Comparison of ENCODE assay signal across 8 cellular contexts in genomic region chr19:17512574-17512939, GRCh38. TPM values are rescaled to one million over a fixed set of nuclear protein-coding genes. Genes with fewer than 3 reads are reported as not detected.
DNase-seq lines count a peak whose midpoint lies in the region; ATAC-seq and TF ChIP-seq lines count a peak whose summit lies in the region.

No MANE protein-coding gene starts in this region.

- no peak for DNase-seq in activated CD8-positive, alpha-beta memory T cell treated with anti-CD3 and anti-CD28 coated beads, Interleukin-2, amount 10 ng/mL, durations not matched to agents 7 days and 5 days
- no peak for DNase-seq in activated CD8-positive, alpha-beta memory T cell treated with anti-CD3 and anti-CD28 coated beads, Interleukin-2, amount 50 U/mL, for 48 hours
- DNase-seq in activated naive CD8-positive, alpha-beta T cell treated with anti-CD3 and anti-CD28 coated beads for 36 hours, result no peak
- DNase-seq in thoracic aorta (ENCODE audit: low spot score), result no peak
- DNase-seq in KBM-7, result no peak
- DNase-seq in islet precursor cell, result no peak
- DNase-seq in cerebellar nuclear complex (lab: John Stamatoyannopoulos, UW), result no peak

- peak overlapping the region; percentile 96 for H3K27ac Mint-ChIP-seq in activated CD8-positive, alpha-beta memory T cell treated with anti-CD3 and anti-CD28 coated beads, Interleukin-2, amount 10 ng/mL, durations not matched to agents 7 days and 5 days
- H3K27ac Mint-ChIP-seq in activated naive CD8-positive, alpha-beta T cell treated with anti-CD3 and anti-CD28 coated beads for 36 hours, result peak overlapping the region; percentile 99

- CTCF ChIA-PET in activated CD8-positive, alpha-beta memory T cell treated with anti-CD3 and anti-CD28 coated beads, Interleukin-2, amount 10 ng/mL, durations not matched to agents 7 days and 5 days (lab: Charles Lee), result interaction anchor here (0.9 to 8.9 kb wide), 3 partner anchors 9 to 26 kb away, joined by 4 to 84 read pairs (median 4); no protein-coding TSS in a partner anchor

- H3K27me3 ChIP-seq in layer of hippocampus (ENCODE audit: control insufficient read depth, insufficient read depth, low read length), result no peaks in the 10 kb centered on the region
- H3K27me3 ChIP-seq in thoracic aorta (replicated peaks; ENCODE audit: insufficient read depth), result no peaks in the 10 kb centered on the region

- H3K27ac ChIP-seq in layer of hippocampus (ENCODE audit: low read depth, low read length), result peak overlapping the region; percentile 99
- peak overlapping the region; percentile 92 to 94 for H3K27ac ChIP-seq in thoracic aorta

- H3K4me3 Mint-ChIP-seq in activated CD8-positive, alpha-beta memory T cell treated with anti-CD3 and anti-CD28 coated beads, Interleukin-2, amount 10 ng/mL, durations not matched to agents 7 days and 5 days, result peak overlapping the region; percentile 95
- peak overlapping the region; percentile 98 for H3K4me3 Mint-ChIP-seq in activated naive CD8-positive, alpha-beta T cell treated with anti-CD3 and anti-CD28 coated beads for 36 hours

- H3K9me3 Mint-ChIP-seq in activated CD8-positive, alpha-beta memory T cell treated with anti-CD3 and anti-CD28 coated beads, Interleukin-2, amount 10 ng/mL, durations not matched to agents 7 days and 5 days (ENCODE audit: low read depth), result no peaks in the 10 kb centered on the region
- H3K9me3 Mint-ChIP-seq in activated naive CD8-positive, alpha-beta T cell treated with anti-CD3 and anti-CD28 coated beads for 36 hours, result peaks cover 9% of the 10 kb centered on the region

- H3K36me3 Mint-ChIP-seq in activated CD8-positive, alpha-beta memory T cell treated with anti-CD3 and anti-CD28 coated beads, Interleukin-2, amount 10 ng/mL, durations not matched to agents 7 days and 5 days, result peaks cover 34% of the 10 kb centered on the region
- H3K36me3 Mint-ChIP-seq in activated naive CD8-positive, alpha-beta T cell treated with anti-CD3 and anti-CD28 coated beads for 36 hours, result peaks cover 56% of the 10 kb centered on the region

- H3K4me1 Mint-ChIP-seq in activated CD8-positive, alpha-beta memory T cell treated with anti-CD3 and anti-CD28 coated beads, Interleukin-2, amount 10 ng/mL, durations not matched to agents 7 days and 5 days, result peaks cover 39% of the 10 kb centered on the region
- H3K4me1 Mint-ChIP-seq in activated naive CD8-positive, alpha-beta T cell treated with anti-CD3 and anti-CD28 coated beads for 36 hours, result peaks cover 32% of the 10 kb centered on the region

- peaks cover 12% of the 10 kb centered on the region for H3K36me3 ChIP-seq in thoracic aorta

- in situ Hi-C loops in KBM-7 (cut with MboI; ENCODE audit: low pct_unique_long_range_greater_than_20kb, low sequenced_read_pairs), result no loop called here

- H3K9me3 ChIP-seq in thoracic aorta, result peaks cover 2% of the 10 kb centered on the region

- H3K27me3 Mint-ChIP-seq in activated CD8-positive, alpha-beta memory T cell treated with anti-CD3 and anti-CD28 coated beads, Interleukin-2, amount 10 ng/mL, durations not matched to agents 7 days and 5 days, result no peaks in the 10 kb centered on the region
- H3K27me3 Mint-ChIP-seq in activated naive CD8-positive, alpha-beta T cell treated with anti-CD3 and anti-CD28 coated beads for 36 hours, result no peaks in the 10 kb centered on the region

- H3K4me1 ChIP-seq in thoracic aorta (ENCODE audit: control insufficient read depth in 1 of 2, low read depth in 2 of 2), result peaks cover 5 to 27% of the 10 kb centered on the region in 2 donors

- H3K4me3 ChIP-seq in thoracic aorta, result peak overlapping the region; percentile 88

- TF ChIP-seq CTCF in thoracic aorta (IDR thresholded peaks at IDR 0.05), result no peak

- ATAC-seq in activated CD8-positive, alpha-beta memory T cell treated with anti-CD3 and anti-CD28 coated beads, Interleukin-2, amount 10 ng/mL, durations not matched to agents 7 days and 5 days, result no peak
- ATAC-seq in thoracic aorta (ENCODE audit: insufficient number of reproducible peaks, low FRiP score, low read depth), result no peak

RNA-seq across cellular contexts. Expression of gene PGLS, which starts 1.1 kb away (rescaled TPM):
- 10 to 100 TPM; 59.3 to 65.4 TPM for total RNA-seq in activated CD8-positive, alpha-beta memory T cell treated with anti-CD3 and anti-CD28 coated beads, Interleukin-2, amount 10 ng/mL, durations not matched to agents 7 days and 5 days
- total RNA-seq in activated naive CD8-positive, alpha-beta T cell treated with anti-CD3 and anti-CD28 coated beads for 36 hours, result 10 to 100 TPM; 55.0 to 58.4 TPM
- 10 to 100 TPM; 67.4 to 92.9 TPM for total RNA-seq in thoracic aorta

RNA-seq across cellular contexts. Expression of gene SLC27A1, which starts 42.2 kb away (rescaled TPM):
- 1 to 10 TPM; 1.5 to 2.1 TPM for total RNA-seq in activated CD8-positive, alpha-beta memory T cell treated with anti-CD3 and anti-CD28 coated beads, Interleukin-2, amount 10 ng/mL, durations not matched to agents 7 days and 5 days
- 1 to 10 TPM; 2.6 to 2.8 TPM for total RNA-seq in activated naive CD8-positive, alpha-beta T cell treated with anti-CD3 and anti-CD28 coated beads for 36 hours
- total RNA-seq in thoracic aorta, result 10 to 100 TPM; 29.1 to 36.4 TPM

RNA-seq across cellular contexts. Expression of gene COLGALT1, which starts 42.9 kb away (rescaled TPM):
- total RNA-seq in activated CD8-positive, alpha-beta memory T cell treated with anti-CD3 and anti-CD28 coated beads, Interleukin-2, amount 10 ng/mL, durations not matched to agents 7 days and 5 days, result 10 to 100 TPM; 52.2 to 65.2 TPM
- 10 to 100 TPM; 78.9 to 80.1 TPM for total RNA-seq in activated naive CD8-positive, alpha-beta T cell treated with anti-CD3 and anti-CD28 coated beads for 36 hours
- 10 to 100 TPM; 73.7 to 94.1 TPM for total RNA-seq in thoracic aorta

RNA-seq across cellular contexts. Expression of gene NXNL1, which starts 51.8 kb away (rescaled TPM):
- total RNA-seq in activated CD8-positive, alpha-beta memory T cell treated with anti-CD3 and anti-CD28 coated beads, Interleukin-2, amount 10 ng/mL, durations not matched to agents 7 days and 5 days, result not detected
- total RNA-seq in activated naive CD8-positive, alpha-beta T cell treated with anti-CD3 and anti-CD28 coated beads for 36 hours, result not detected
- total RNA-seq in thoracic aorta, result not detected

Comparison
In these comparisons a context has a peak if more than half of its experiments do, and no peak if none do; other contexts are left out.
1. RNA of gene SLC27A1, which starts 42.2 kb away (total RNA-seq): 29.1 to 36.4 TPM in thoracic aorta; 2.6 to 2.8 TPM in activated naive CD8-positive, alpha-beta T cell treated with anti-CD3 and anti-CD28 coated beads for 36 hours and 1.5 to 2.1 TPM in activated CD8-positive, alpha-beta memory T cell treated with anti-CD3 and anti-CD28 coated beads, Interleukin-2, amount 10 ng/mL, durations not matched to agents 7 days and 5 days; every median in the first group is over 4 times any median in the second.